9 cellular contexts compared by ENCODE assay signal in genomic region chr2:185279999-185280398, GRCh38.
DNase-seq lines count a peak whose midpoint lies in the region; ATAC-seq, FAIRE-seq and TF ChIP-seq lines count a peak whose summit lies in the region.
"Had no signal": no experiment of that assay in that cellular context is flagged by ENCODE, and none has a peak within 500 bp of the region (broad histone marks: within the 10 kb centered on the region; RNA-seq: fewer than 3 reads in every experiment).

No MANE protein-coding gene starts in this region.

- intact Hi-C loops in dorsolateral prefrontal cortex (cut with DNase I) = no loop called here

- no peaks in the 10 kb centered on the region for H3K9me2 ChIP-seq in SK-N-SH

- CTCF ChIA-PET in SK-N-SH (lab: Yijun Ruan, JAX) = interaction anchor here (0.7 to 1.7 kb wide), 6 partner anchors 10 to 1523 kb away, joined by 3 to 6 read pairs (median 3); no protein-coding TSS in a partner anchor

- no peak for TF ChIP-seq EP300 in SK-N-SH (IDR thresholded peaks at IDR 0.05; ENCODE audit: borderline replicate concordance in 1 of 2, low read depth in 1 of 2, low read length in 1 of 2)

- no peak for ATAC-seq in SK-N-SH treated with all-trans-retinoic acid at 6 μM for 48 hours
- ATAC-seq: CD8-positive, alpha-beta T cell had no signal

- no peaks in the 10 kb centered on the region for H3K9me3 ChIP-seq in SK-N-SH
- H3K9me3 ChIP-seq in small intestine (ENCODE audit: control insufficient read depth, low read depth) = no peaks in the 10 kb centered on the region

- H2AFZ ChIP-seq in SK-N-SH (ENCODE audit: low read depth) = no peak overlapping the region

- TF ChIP-seq POLR2A in NB4 (IDR thresholded peaks at IDR 0.05; ENCODE audit: extremely low read depth, insufficient read length) = no peak

- no peak overlapping the region for H3K4me2 ChIP-seq in SK-N-SH

- H3K4me3 ChIP-seq in SK-N-SH (ENCODE audit: low read depth in 2 of 2, low read length in 1 of 2) (peak overlapping the region in 1 of 2 experiments; percentile 8; a peak in 1 of 4 replicates), NB4 (ENCODE audit: low read depth, low read length) (no peak overlapping the region), dorsolateral prefrontal cortex (no peak overlapping the region), small intestine (ENCODE audit: low read depth in 1 of 2, low read length in 2 of 2) (no peak overlapping the region)

- DNase-seq in SK-N-SH (peak; percentile 3), NB4 (ENCODE audit: low read depth) (peak; percentile 33), dorsolateral prefrontal cortex (no peak), small intestine (peak; percentile 16), SW480 (ENCODE audit: low spot score) (no peak), caudate nucleus (lab: John Stamatoyannopoulos, UW) (no peak), HUDEP-2 (lab: John Stamatoyannopoulos, UW; ENCODE audit: unreplicated experiment in 76 of 76) (no peak)
- DNase-seq: CD8-positive, alpha-beta T cell had no signal

- no peak overlapping the region for H3K9ac ChIP-seq in SK-N-SH

- peak; percentile 69 for TF ChIP-seq RAD21 in SK-N-SH (IDR thresholded peaks at IDR 0.05; ENCODE audit: low read length)

- FAIRE-seq in small intestine (lab: Jason Lieb, UNC) = no peak

- H3K4me1 ChIP-seq in SK-N-SH (ENCODE audit: control insufficient read depth in 1 of 2, insufficient read depth in 2 of 2, low read depth in 1 of 2, low read length in 1 of 2) (no peaks in the 10 kb centered on the region), small intestine (ENCODE audit: control insufficient read depth in 2 of 2, insufficient read depth in 1 of 2, low read depth in 1 of 2, low read length in 1 of 2) (no peaks in the 10 kb centered on the region)

- no peaks in the 10 kb centered on the region for H3F3A ChIP-seq in SK-N-SH (replicated peaks; ENCODE audit: insufficient read depth)

- POLR2A ChIA-PET in SK-N-SH (lab: Yijun Ruan, JAX) = no interaction called here

- TF ChIP-seq CTCF in SK-N-SH (IDR thresholded peaks at IDR 0.05) (peak; percentile 67), NB4 (IDR thresholded peaks at IDR 0.05; ENCODE audit: low read depth, low read length) (peak; percentile 15), dorsolateral prefrontal cortex (IDR thresholded peaks at IDR 0.05 in 54 of 56, conservative IDR thresholded peaks at IDR 0.05 in 2 of 56; ENCODE audit: low read depth in 1 of 56, partially characterized antibody in 56 of 56) (peak in 47 of 56 donors; percentile 13 to 63 (median 37))

- H3K36me3 ChIP-seq in SK-N-SH (replicated peaks in 1 of 2; ENCODE audit: control insufficient read depth in 1 of 2, insufficient read depth in 2 of 2, low read length in 1 of 2) (no peaks in the 10 kb centered on the region), small intestine (ENCODE audit: control insufficient read depth in 2 of 2, insufficient read depth in 2 of 2, low read length in 2 of 2) (no peaks in the 10 kb centered on the region)

- H3K79me2 ChIP-seq in SK-N-SH (ENCODE audit: insufficient read depth) = no peaks in the 10 kb centered on the region

- H3K27me3 ChIP-seq in SK-N-SH (ENCODE audit: insufficient read depth) (no peaks in the 10 kb centered on the region), dorsolateral prefrontal cortex (no peaks in the 10 kb centered on the region), small intestine (ENCODE audit: control insufficient read depth in 2 of 2, insufficient read depth in 2 of 2, low read length in 2 of 2) (no peaks in the 10 kb centered on the region)

- no peaks in the 10 kb centered on the region for H4K20me1 ChIP-seq in SK-N-SH (ENCODE audit: insufficient read depth)

- H3K27ac ChIP-seq in SK-N-SH (ENCODE audit: low read depth in 2 of 2, low read length in 1 of 2) (no peak overlapping the region), dorsolateral prefrontal cortex (no peak overlapping the region), small intestine (ENCODE audit: low read depth in 1 of 2, low read length in 1 of 2) (no peak overlapping the region), caudate nucleus (ENCODE audit: low read depth, low read length) (no peak overlapping the region)

TF ChIP-seq in SK-N-SH, 30 proteins besides CTCF, POLR2A, EP300 and RAD21:
- TF ChIP-seq REST (IDR thresholded peaks at IDR 0.05; ENCODE audit: low read depth, low read length) = no peak
- peak; percentile 45 for TF ChIP-seq SMC3 (IDR thresholded peaks at IDR 0.05; ENCODE audit: low read depth, low read length)
- no peak for TF ChIP-seq TEAD4 (IDR thresholded peaks at IDR 0.05; ENCODE audit: borderline replicate concordance, insufficient read depth)
- TF ChIP-seq PBX3 (IDR thresholded peaks at IDR 0.05) = 0 out of 2 replicates have a peak, but pooled peaks have one; percentile 21

TF ChIP-seq in SK-N-SH treated with all-trans-retinoic acid at 6 μM for 48 hours, 23 proteins besides CTCF, POLR2A, EP300 and RAD21:
- TF ChIP-seq ZC3H10 (CRISPR knock-in tag; IDR thresholded peaks at IDR 0.05) (no peak), ZFP3 (CRISPR knock-in tag; IDR thresholded peaks at IDR 0.05) (no peak), GLIS3 (CRISPR knock-in tag; IDR thresholded peaks at IDR 0.05) (no peak), RARB (CRISPR knock-in tag; IDR thresholded peaks at IDR 0.05) (no peak), TOX (CRISPR knock-in tag; IDR thresholded peaks at IDR 0.05; ENCODE audit: borderline replicate concordance) (no peak)

Comparison
In these comparisons a context has a peak if more than half of its experiments do, and no peak if none do; other contexts are left out.
1. DNase-seq: peak in SK-N-SH (single experiment), NB4 (single experiment) and small intestine (single experiment); none in dorsolateral prefrontal cortex (0 of 10), SW480 (single experiment), caudate nucleus (0 of 61) and HUDEP-2 (0 of 76).
2. CTCF ChIP-seq: peak in every context shown above with its lines; median percentile 67 in SK-N-SH; 37 in dorsolateral prefrontal cortex; 15 in NB4.